17 cellular contexts compared by ENCODE assay signal in the genomic region with DNA sequence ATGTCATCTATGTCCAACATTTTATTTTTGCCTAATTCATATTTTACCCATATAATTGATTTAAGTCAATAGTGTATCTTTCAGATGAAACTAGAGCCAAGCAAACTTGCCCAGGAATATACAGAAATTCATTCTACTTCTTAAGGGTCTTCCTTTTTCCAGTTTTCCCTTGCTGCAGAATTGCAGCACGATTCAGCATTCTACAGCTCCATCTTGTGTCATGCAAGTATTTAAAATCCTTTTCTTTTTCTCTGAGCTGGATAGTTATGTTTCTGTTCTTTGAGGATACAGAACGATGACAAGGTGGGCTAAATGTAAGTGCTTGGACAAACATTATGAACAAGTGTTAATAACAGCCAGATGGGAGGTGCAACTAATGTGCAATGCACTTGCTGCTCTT.
DNase-seq lines count a peak whose midpoint lies in the region; ATAC-seq, FAIRE-seq and TF ChIP-seq lines count a peak whose summit lies in the region.
"Had no signal": no experiment of that assay in that cellular context is flagged by ENCODE, and none has a peak within 500 bp of the region (broad histone marks: within the 10 kb centered on the region; RNA-seq: fewer than 3 reads in every experiment).

No MANE protein-coding gene starts in this region.

- DNase-seq in NCI-H1417 (lab: John Stamatoyannopoulos, UW) (peak in 2 of 3 experiments; percentile 36 to 62), NCI-H1417 treated with DMSO at 0.1 percent for 48 hours (lab: John Stamatoyannopoulos, UW) (no peak), NCI-H446 treated with DMSO at 0.1 percent for 48 hours (lab: John Stamatoyannopoulos, UW) (peak; percentile 23), H1 (ENCODE audit: low read depth in 1 of 2, low spot score in 2 of 2) (no peak), renal cortical epithelial cell (ENCODE audit: low read depth) (peak; percentile 1), left lobe of liver (ENCODE audit: low spot score) (no peak), D341Med (ENCODE audit: low spot score) (no peak), T-helper 17 cell (no peak)
- DNase-seq: left ventricle myocardium inferior, NCI-H1436 had no signal

- POLR2A ChIA-PET in H1 (lab: Charles Lee; ENCODE audit: partially characterized antibody), result no interaction called here

- no peak overlapping the region for H3K14ac ChIP-seq in H1 (ENCODE audit: insufficient read length)

- ATAC-seq in left lobe of liver (no peak), T-helper 17 cell (no peak)
- ATAC-seq: WTC11 had no signal

- H3K36me3 Mint-ChIP-seq in T-helper 17 cell (ENCODE audit: low read depth), result no peaks in the 10 kb centered on the region
- H3K36me3 Mint-ChIP-seq: WTC11 had no signal

- TF ChIP-seq CTCF in H1 (IDR thresholded peaks at IDR 0.05; ENCODE audit: control extremely low read depth in 1 of 3, insufficient read depth in 1 of 3, low read depth in 1 of 3, low read length in 3 of 3), result no peak

- 91% methylated on average over 2 of the region's 2 CpGs; no CpG with 5 or more reads in 1 of the 2 experiments for WGBS in H1 (ENCODE audit: extremely low coverage in 1 of 2, insufficient coverage in 1 of 2, insufficient read length in 1 of 2, insufficient replicate concordance in 2 of 2, low coverage in 1 of 2, low lambda C conversion rate in 2 of 2, missing lambda C conversion rate in 1 of 2), 2 experiments

- H3K4me3 Mint-ChIP-seq in T-helper 17 cell, result no peak overlapping the region
- H3K4me3 Mint-ChIP-seq: activated T-helper 1 cell treated with anti-CD3 and anti-CD28 coated beads, Interleukin-12 subunit alpha, Interleukin-12 subunit beta, Interleukin-2, Interleukin-4 antibody, amounts not matched to agents 30 ng/mL and 10 ng/mL and 1 ng/mL, durations not matched to agents 14 hours and 24 hours and 36 hours; stimulated activated naive CD8-positive, alpha-beta T cell treated with anti-CD3 and anti-CD28 coated beads, Interleukin-15, Interleukin-2, amounts not matched to agents 100 ng/mL and 50 ng/mL, for 24 hours; WTC11 had no signal

- H2AFZ ChIP-seq in H1 (ENCODE audit: low read length), result peak overlapping the region; percentile 28; the same call in 1 of the 2 replicates

- CTCF ChIA-PET in H1 (lab: Charles Lee; ENCODE audit: partially characterized antibody), result interaction anchor here (0.9 kb wide), 1 partner anchor 286 kb away, joined by 3 read pairs; no protein-coding TSS in a partner anchor

- no peak overlapping the region for H3K56ac ChIP-seq in H1 (replicated peaks; ENCODE audit: insufficient read length, low read depth, low read length)

- no peaks in the 10 kb centered on the region for H4K20me1 ChIP-seq in H1 (replicated peaks in 1 of 2; ENCODE audit: control insufficient read depth in 1 of 2, insufficient read depth in 2 of 2, low read length in 2 of 2)

- no peak overlapping the region for H2AK5ac ChIP-seq in H1 (ENCODE audit: low read depth, low read length)

- no peak overlapping the region for H3K4me2 ChIP-seq in H1 (ENCODE audit: insufficient read depth in 1 of 2, low read depth in 2 of 2, low read length in 2 of 2)

- H3K79me1 ChIP-seq in H1 (ENCODE audit: low read depth, low read length), result no peaks in the 10 kb centered on the region

- FAIRE-seq in H1 (lab: Jason Lieb, UNC), result no peak
- FAIRE-seq: A204.1, GM18507, RCC 7860 had no signal

- no peaks in the 10 kb centered on the region for H3K27me3 ChIP-seq in H1 (replicated peaks in 1 of 4; ENCODE audit: control insufficient read depth in 3 of 4, extremely low read depth in 1 of 4, insufficient read depth in 3 of 4, low read length in 3 of 4)

- no peak overlapping the region for H2BK120ac ChIP-seq in H1 (replicated peaks; ENCODE audit: low read depth, low read length)

- no peak overlapping the region for H3K23ac ChIP-seq in H1 (ENCODE audit: insufficient read length)

- no peak overlapping the region; the same call in 1 of the 2 replicates for H2BK5ac ChIP-seq in H1 (ENCODE audit: low read depth, low read length)

- H3K79me2 ChIP-seq in H1 (ENCODE audit: control insufficient read depth in 1 of 2, insufficient read depth in 2 of 2, low read length in 2 of 2), result no peaks in the 10 kb centered on the region

- no peak for TF ChIP-seq POLR2A in H1 (IDR thresholded peaks at IDR 0.05; ENCODE audit: control extremely low read depth in 1 of 2, low read depth in 2 of 2, low read length in 2 of 2)

- no peaks in the 10 kb centered on the region for H3K23me2 ChIP-seq in H1 (ENCODE audit: low read depth, low read length)

- H3K27me3 Mint-ChIP-seq in T-helper 17 cell, result no peaks in the 10 kb centered on the region
- H3K27me3 Mint-ChIP-seq: stimulated activated naive CD8-positive, alpha-beta T cell treated with anti-CD3 and anti-CD28 coated beads, Interleukin-15, Interleukin-2, amounts not matched to agents 100 ng/mL and 50 ng/mL, for 24 hours had no signal

- H3K4me1 Mint-ChIP-seq in T-helper 17 cell, result no peaks in the 10 kb centered on the region

- H2BK15ac ChIP-seq in H1 (ENCODE audit: low read length), result no peak overlapping the region

- H3K36me3 ChIP-seq in H1 (ENCODE audit: control insufficient read depth in 2 of 4, insufficient read depth in 4 of 4, low read length in 3 of 4), result no peaks in the 10 kb centered on the region
- H3K36me3 ChIP-seq: left ventricle myocardium inferior had no signal

- H3K27ac ChIP-seq in H1 (ENCODE audit: low read depth, low read length), result no peak overlapping the region
- H3K27ac ChIP-seq: HL-60, left ventricle myocardium inferior had no signal

- no peak overlapping the region for H4K8ac ChIP-seq in H1 (ENCODE audit: extremely low read depth, insufficient read depth, low read length)

- peak; percentile 45 to 51 for TF ChIP-seq RAD21 in H1 (IDR thresholded peaks at IDR 0.05 in 1 of 2, conservative IDR thresholded peaks at IDR 0.05 in 1 of 2; ENCODE audit: low read depth in 2 of 2, low read length in 2 of 2)

- H3K9ac ChIP-seq in H1 (replicated peaks in 1 of 4; ENCODE audit: extremely low read depth in 1 of 4, low read depth in 3 of 4, low read length in 3 of 4), result no peak overlapping the region

- H3K4me1 ChIP-seq in H1 (replicated peaks in 1 of 4; ENCODE audit: control insufficient read depth in 3 of 4, insufficient read depth in 4 of 4, low read length in 3 of 4), result no peaks in the 10 kb centered on the region
- H3K4me1 ChIP-seq: left ventricle myocardium inferior had no signal

- no peak overlapping the region for H4K5ac ChIP-seq in H1 (ENCODE audit: insufficient read length, low read depth, low read length)

- no peak overlapping the region for H2BK20ac ChIP-seq in H1 (ENCODE audit: low read length)

- H3K18ac ChIP-seq in H1 (ENCODE audit: extremely low read depth, low read length), result no peak overlapping the region

- H3K4ac ChIP-seq in H1 (replicated peaks; ENCODE audit: insufficient read length, low read depth, low read length), result no peak overlapping the region

- H2BK12ac ChIP-seq in H1 (ENCODE audit: low read depth, low read length), result no peak overlapping the region

- H3K9me3 ChIP-seq in H1 (ENCODE audit: insufficient read depth in 2 of 2, low read depth in 1 of 2, low read length in 1 of 2), result no peaks in the 10 kb centered on the region
- H3K9me3 ChIP-seq in T-helper 17 cell (ENCODE audit: control insufficient read depth, low read length, poor library complexity, severe bottlenecking), result no peaks in the 10 kb centered on the region
- H3K9me3 ChIP-seq: left ventricle myocardium inferior had no signal

- H4K91ac ChIP-seq in H1 (replicated peaks; ENCODE audit: insufficient read length, low read length), result no peak overlapping the region

- no peak for TF ChIP-seq EP300 in H1 (IDR thresholded peaks at IDR 0.05; ENCODE audit: borderline replicate concordance in 1 of 2, low read depth in 2 of 2, low read length in 2 of 2)

- H3K4me3 ChIP-seq in H1 (ENCODE audit: extremely low read depth in 1 of 4, insufficient read depth in 2 of 4, low read depth in 3 of 4, low read length in 4 of 4), result no peak overlapping the region
- H3K4me3 ChIP-seq: left ventricle myocardium inferior had no signal

- H3K27ac Mint-ChIP-seq in T-helper 17 cell, result no peak overlapping the region
- H3K27ac Mint-ChIP-seq: activated T-helper 1 cell treated with anti-CD3 and anti-CD28 coated beads, Interleukin-12 subunit alpha, Interleukin-12 subunit beta, Interleukin-2, Interleukin-4 antibody, amounts not matched to agents 30 ng/mL and 10 ng/mL and 1 ng/mL, durations not matched to agents 14 hours and 24 hours and 36 hours; stimulated activated naive CD8-positive, alpha-beta T cell treated with anti-CD3 and anti-CD28 coated beads, Interleukin-15, Interleukin-2, amounts not matched to agents 100 ng/mL and 50 ng/mL, for 24 hours; WTC11 had no signal

TF ChIP-seq in H1, 55 proteins besides CTCF, POLR2A, EP300 and RAD21:
- TF ChIP-seq CTBP2 (IDR thresholded peaks at IDR 0.05; ENCODE audit: borderline replicate concordance, insufficient read depth, insufficient read length, low read length) (no peak), TBP (IDR thresholded peaks at IDR 0.05; ENCODE audit: low read depth, low read length) (no peak), SP2 (IDR thresholded peaks at IDR 0.05; ENCODE audit: low read length) (no peak), BRCA1 (IDR thresholded peaks at IDR 0.05; ENCODE audit: low read depth, low read length) (no peak), POU5F1 (IDR thresholded peaks at IDR 0.05; ENCODE audit: low read depth, low read length) (no peak), EZH2 (IDR thresholded peaks at IDR 0.05; ENCODE audit: low read depth, low read length, severe bottlenecking) (no peak), RXRA (IDR thresholded peaks at IDR 0.05; ENCODE audit: insufficient read depth, low read depth, low read length) (no peak), CREB1 (IDR thresholded peaks at IDR 0.05) (no peak), ATF2 (IDR thresholded peaks at IDR 0.05; ENCODE audit: low read length) (no peak)
TF ChIP-seq in H1: peak in this region for 0.

Comparison
In these comparisons a context has a peak if more than half of its experiments do, and no peak if none do; other contexts are left out.
1. DNase-seq: peak in NCI-H1417 (2 of 3), NCI-H446 treated with DMSO at 0.1 percent for 48 hours (single experiment) and renal cortical epithelial cell (single experiment); none in NCI-H1417 treated with DMSO at 0.1 percent for 48 hours (single experiment), H1 (0 of 2), left lobe of liver (single experiment), D341Med (single experiment) and T-helper 17 cell (0 of 3).